22 cellular contexts compared by ENCODE assay signal in genomic region chr19:19567391-19567790, GRCh38. TPM values are rescaled to one million over a fixed set of nuclear protein-coding genes. Genes with fewer than 3 reads are reported as not detected.
A peak's percentile ranks its signal among the peaks of the same experiment; 100 is the strongest.
DNase-seq lines count a peak whose midpoint lies in the region; ATAC-seq lines count a peak whose summit lies in the region.
"Had no signal": no experiment of that assay in that cellular context is flagged by ENCODE, and none has a peak within 500 bp of the region (broad histone marks: within the 10 kb centered on the region; RNA-seq: fewer than 3 reads in every experiment).

No MANE protein-coding gene starts in this region.

- H3K27ac Mint-ChIP-seq in activated CD4-positive, alpha-beta memory T cell treated with anti-CD3 and anti-CD28 coated beads for 36 hours = peak overlapping the region; percentile 23
- no peak overlapping the region for H3K27ac Mint-ChIP-seq in activated CD4-positive, alpha-beta memory T cell treated with anti-CD3 and anti-CD28 coated beads, Interleukin-2, amount 10 ng/mL, durations not matched to agents 7 days and 5 days
- H3K27ac Mint-ChIP-seq in stimulated activated naive CD8-positive, alpha-beta T cell treated with anti-CD3 and anti-CD28 coated beads, Interleukin-15, amount 100 ng/mL, for 72 hours = peak overlapping the region; percentile 48 to 85
- H3K27ac Mint-ChIP-seq: GM23338 had no signal

- no peak for DNase-seq in activated CD4-positive, alpha-beta memory T cell treated with anti-CD3 and anti-CD28 coated beads for 36 hours
- no peak for DNase-seq in activated CD4-positive, alpha-beta memory T cell treated with anti-CD3 and anti-CD28 coated beads, Interleukin-2, amount 10 ng/mL, durations not matched to agents 7 days and 5 days
- DNase-seq in stimulated activated naive CD8-positive, alpha-beta T cell treated with anti-CD3 and anti-CD28 coated beads, Interleukin-15, amount 100 ng/mL, for 72 hours = no peak
- no peak for DNase-seq in stimulated activated naive CD8-positive, alpha-beta T cell treated with anti-CD3 and anti-CD28 coated beads, Interleukin-15, Interleukin-2, amounts not matched to agents 100 U/mL and 50 U/mL, for 24 hours
- DNase-seq in epidermal melanocyte (ENCODE audit: insufficient read length, low spot score) = peak; percentile 5
- no peak for DNase-seq in SHP77 (lab: John Stamatoyannopoulos, UW)
- no peak for DNase-seq in KBM-7
- DNase-seq: 8988T, AML-193, C1 segment of cervical spinal cord, EL, GF-D8, MV-4-11, NCI-H1105 treated with DMSO at 0.1 percent for 48 hours, NCI-H2029 treated with DMSO at 0.1 percent for 48 hours, NCI-H226, NCI-H510A treated with DMSO at 0.1 percent for 48 hours, NCI-H748 treated with DMSO at 0.1 percent for 48 hours, PC-9, RPMI8226 had no signal

- POLR2A ChIA-PET in activated CD4-positive, alpha-beta memory T cell treated with anti-CD3 and anti-CD28 coated beads for 36 hours (lab: Charles Lee) = no interaction called here
- POLR2A ChIA-PET in activated CD4-positive, alpha-beta memory T cell treated with anti-CD3 and anti-CD28 coated beads, Interleukin-2, amount 10 ng/mL, durations not matched to agents 7 days and 5 days (lab: Charles Lee) = interaction anchor here (1.2 kb wide), 1 partner anchor 20 kb away, joined by 3 read pairs; no protein-coding TSS in a partner anchor

- no peaks in the 10 kb centered on the region for H3K27me3 Mint-ChIP-seq in activated CD4-positive, alpha-beta memory T cell treated with anti-CD3 and anti-CD28 coated beads for 36 hours
- no peaks in the 10 kb centered on the region for H3K27me3 Mint-ChIP-seq in activated CD4-positive, alpha-beta memory T cell treated with anti-CD3 and anti-CD28 coated beads, Interleukin-2, amount 10 ng/mL, durations not matched to agents 7 days and 5 days
- H3K27me3 Mint-ChIP-seq in stimulated activated naive CD8-positive, alpha-beta T cell treated with anti-CD3 and anti-CD28 coated beads, Interleukin-15, amount 100 ng/mL, for 72 hours = no peaks in the 10 kb centered on the region

- CTCF ChIA-PET in activated CD4-positive, alpha-beta memory T cell treated with anti-CD3 and anti-CD28 coated beads for 36 hours (lab: Charles Lee) = interaction anchor here (2.7 kb wide), 1 partner anchor 13 kb away, joined by 12 read pairs; no protein-coding TSS in a partner anchor
- CTCF ChIA-PET in activated CD4-positive, alpha-beta memory T cell treated with anti-CD3 and anti-CD28 coated beads, Interleukin-2, amount 10 ng/mL, durations not matched to agents 7 days and 5 days (lab: Charles Lee) = interaction anchor here (2.5 kb wide), 1 partner anchor 14 kb away, joined by 22 read pairs; no protein-coding TSS in a partner anchor

- no peaks in the 10 kb centered on the region for H3K9me3 Mint-ChIP-seq in activated CD4-positive, alpha-beta memory T cell treated with anti-CD3 and anti-CD28 coated beads for 36 hours
- no peaks in the 10 kb centered on the region for H3K9me3 Mint-ChIP-seq in activated CD4-positive, alpha-beta memory T cell treated with anti-CD3 and anti-CD28 coated beads, Interleukin-2, amount 10 ng/mL, durations not matched to agents 7 days and 5 days
- H3K9me3 Mint-ChIP-seq in stimulated activated naive CD8-positive, alpha-beta T cell treated with anti-CD3 and anti-CD28 coated beads, Interleukin-15, amount 100 ng/mL, for 72 hours = no peaks in the 10 kb centered on the region
- H3K9me3 Mint-ChIP-seq: GM23338 had no signal

- intact Hi-C loops in activated CD4-positive, alpha-beta memory T cell treated with anti-CD3 and anti-CD28 coated beads for 36 hours (cut with micrococcal nuclease) = no loop called here

- in situ Hi-C loops in KBM-7 (cut with MboI; ENCODE audit: low pct_unique_long_range_greater_than_20kb, low sequenced_read_pairs) = no loop called here

- no peak overlapping the region for H3K4me3 Mint-ChIP-seq in activated CD4-positive, alpha-beta memory T cell treated with anti-CD3 and anti-CD28 coated beads for 36 hours
- no peak overlapping the region for H3K4me3 Mint-ChIP-seq in activated CD4-positive, alpha-beta memory T cell treated with anti-CD3 and anti-CD28 coated beads, Interleukin-2, amount 10 ng/mL, durations not matched to agents 7 days and 5 days
- H3K4me3 Mint-ChIP-seq in stimulated activated naive CD8-positive, alpha-beta T cell treated with anti-CD3 and anti-CD28 coated beads, Interleukin-15, amount 100 ng/mL, for 72 hours = no peak overlapping the region
- H3K4me3 Mint-ChIP-seq: GM23338 had no signal

- H3K4me1 Mint-ChIP-seq in activated CD4-positive, alpha-beta memory T cell treated with anti-CD3 and anti-CD28 coated beads for 36 hours (ENCODE audit: low read depth) = peaks cover 8% of the 10 kb centered on the region
- peaks cover 4% of the 10 kb centered on the region for H3K4me1 Mint-ChIP-seq in activated CD4-positive, alpha-beta memory T cell treated with anti-CD3 and anti-CD28 coated beads, Interleukin-2, amount 10 ng/mL, durations not matched to agents 7 days and 5 days
- H3K4me1 Mint-ChIP-seq in stimulated activated naive CD8-positive, alpha-beta T cell treated with anti-CD3 and anti-CD28 coated beads, Interleukin-15, amount 100 ng/mL, for 72 hours = peaks cover 27% of the 10 kb centered on the region
- H3K4me1 Mint-ChIP-seq: GM23338 had no signal

- no peak for ATAC-seq in stimulated activated naive CD8-positive, alpha-beta T cell treated with anti-CD3 and anti-CD28 coated beads, Interleukin-15, amount 100 ng/mL, for 72 hours
- ATAC-seq in stimulated activated naive CD8-positive, alpha-beta T cell treated with anti-CD3 and anti-CD28 coated beads, Interleukin-15, Interleukin-2, amounts not matched to agents 100 U/mL and 50 U/mL, for 24 hours = no peak
- ATAC-seq: GM23338 had no signal

- H3K36me3 Mint-ChIP-seq in activated CD4-positive, alpha-beta memory T cell treated with anti-CD3 and anti-CD28 coated beads for 36 hours = peaks cover 43% of the 10 kb centered on the region
- H3K36me3 Mint-ChIP-seq in activated CD4-positive, alpha-beta memory T cell treated with anti-CD3 and anti-CD28 coated beads, Interleukin-2, amount 10 ng/mL, durations not matched to agents 7 days and 5 days (ENCODE audit: low read depth) = peaks cover 68% of the 10 kb centered on the region

RNA-seq across cellular contexts. Expression of gene CILP2, which starts 29.3 kb away (rescaled TPM):
- total RNA-seq in activated CD4-positive, alpha-beta memory T cell treated with anti-CD3 and anti-CD28 coated beads for 36 hours = under 1 TPM; 0.44 to 0.50 TPM
- under 1 TPM in 1 of 2 experiments, not detected in 1; 0.08 TPM for total RNA-seq in activated CD4-positive, alpha-beta memory T cell treated with anti-CD3 and anti-CD28 coated beads, Interleukin-2, amount 10 ng/mL, durations not matched to agents 7 days and 5 days
- total RNA-seq: HT-29 had no signal

RNA-seq across cellular contexts. Expression of gene YJEFN3, which starts 38.7 kb away (rescaled TPM):
- total RNA-seq in activated CD4-positive, alpha-beta memory T cell treated with anti-CD3 and anti-CD28 coated beads for 36 hours = 1 to 10 TPM; 6.9 to 8.2 TPM
- total RNA-seq in activated CD4-positive, alpha-beta memory T cell treated with anti-CD3 and anti-CD28 coated beads, Interleukin-2, amount 10 ng/mL, durations not matched to agents 7 days and 5 days = 1 to 10 TPM; 8.2 to 8.7 TPM

RNA-seq across cellular contexts. Expression of gene PBX4, which starts 51.1 kb away (rescaled TPM):
- 10 to 100 TPM; 44.9 to 45.7 TPM for total RNA-seq in activated CD4-positive, alpha-beta memory T cell treated with anti-CD3 and anti-CD28 coated beads for 36 hours
- 10 to 100 TPM; 49.0 to 55.6 TPM for total RNA-seq in activated CD4-positive, alpha-beta memory T cell treated with anti-CD3 and anti-CD28 coated beads, Interleukin-2, amount 10 ng/mL, durations not matched to agents 7 days and 5 days

RNA-seq across cellular contexts. Expression of gene NDUFA13, which starts 51.4 kb away (rescaled TPM):
- 100 to 1,000 TPM; 365 to 374 TPM for total RNA-seq in activated CD4-positive, alpha-beta memory T cell treated with anti-CD3 and anti-CD28 coated beads for 36 hours
- 100 to 1,000 TPM; 371 to 388 TPM for total RNA-seq in activated CD4-positive, alpha-beta memory T cell treated with anti-CD3 and anti-CD28 coated beads, Interleukin-2, amount 10 ng/mL, durations not matched to agents 7 days and 5 days

RNA-seq across cellular contexts. Expression of gene TSSK6, which starts 52.0 kb away (rescaled TPM):
- 1 to 10 TPM; 3.1 to 4.7 TPM for total RNA-seq in activated CD4-positive, alpha-beta memory T cell treated with anti-CD3 and anti-CD28 coated beads for 36 hours
- 1 to 10 TPM; 5.3 to 5.7 TPM for total RNA-seq in activated CD4-positive, alpha-beta memory T cell treated with anti-CD3 and anti-CD28 coated beads, Interleukin-2, amount 10 ng/mL, durations not matched to agents 7 days and 5 days
